ENCODE assay signal across 8 cellular contexts in genomic region chr16:29961127-29961478, GRCh38. TPM values are rescaled to one million over a fixed set of nuclear protein-coding genes. Genes with fewer than 3 reads are reported as not detected.
DNase-seq lines count a peak whose midpoint lies in the region; ATAC-seq and TF ChIP-seq lines count a peak whose summit lies in the region.

No MANE protein-coding gene starts in this region.

- ATAC-seq in HG02610 (IDR thresholded peaks at IDR 0.05; ENCODE audit: unreplicated experiment) (no peak), GM19328 (IDR thresholded peaks at IDR 0.05; ENCODE audit: unreplicated experiment) (no peak), HG03460 (IDR thresholded peaks at IDR 0.05; ENCODE audit: unreplicated experiment) (no peak)

- H3K36me3 Mint-ChIP-seq in activated CD4-positive, alpha-beta T cell treated with anti-CD3 and anti-CD28 coated beads, Interleukin-2, amount 10 ng/mL, durations not matched to agents 7 days and 5 days (ENCODE audit: low read depth): peaks cover 7% of the 10 kb centered on the region
- H3K36me3 Mint-ChIP-seq in activated naive CD8-positive, alpha-beta T cell: no peaks in the 10 kb centered on the region

- DNase-seq in activated CD4-positive, alpha-beta T cell treated with anti-CD3 and anti-CD28 coated beads, Interleukin-2, amount 10 ng/mL, durations not matched to agents 7 days and 5 days: no peak
- no peak for DNase-seq in activated CD4-positive, alpha-beta T cell treated with anti-CD3 and anti-CD28 coated beads for 48 hours
- no peak for DNase-seq in thyroid gland

- H3K9me3 ChIP-seq in thyroid gland: no peaks in the 10 kb centered on the region

- no peak for TF ChIP-seq CTCF in thyroid gland (IDR thresholded peaks at IDR 0.05)

- H3K4me1 Mint-ChIP-seq in activated CD4-positive, alpha-beta T cell treated with anti-CD3 and anti-CD28 coated beads, Interleukin-2, amount 10 ng/mL, durations not matched to agents 7 days and 5 days: peaks cover 19% of the 10 kb centered on the region
- H3K4me1 Mint-ChIP-seq in activated naive CD8-positive, alpha-beta T cell (ENCODE audit: low read depth): peaks cover 18% of the 10 kb centered on the region

- H3K27ac ChIP-seq in layer of hippocampus (ENCODE audit: low read depth, low read length): peak overlapping the region; percentile 93
- H3K27ac ChIP-seq in thyroid gland: peak overlapping the region in 2 of 3 donors; percentile 82 to 91

- peaks cover 0 to 12% of the 10 kb centered on the region in 2 donors for H3K4me1 ChIP-seq in thyroid gland

- no peaks in the 10 kb centered on the region for H3K36me3 ChIP-seq in thyroid gland

- POLR2A ChIA-PET in activated CD4-positive, alpha-beta T cell treated with anti-CD3 and anti-CD28 coated beads, Interleukin-2, amount 10 ng/mL, durations not matched to agents 7 days and 5 days (lab: Charles Lee): interaction anchor here (0.7 to 1.0 kb wide), 2 partner anchors 35 to 38 kb away, joined by 3 to 4 read pairs; partner anchors contain the start of gene KCTD13

- CTCF ChIA-PET in activated CD4-positive, alpha-beta T cell treated with anti-CD3 and anti-CD28 coated beads, Interleukin-2, amount 10 ng/mL, durations not matched to agents 7 days and 5 days (lab: Charles Lee): interaction anchor here (0.8 to 3.3 kb wide), 15 partner anchors 9 to 154 kb away, joined by 3 to 26 read pairs (median 4); partner anchors contain the start of genes KCTD13 and TAOK2

- 51 to 61% methylated on average over 10 of the region's 10 CpGs for WGBS in thyroid gland, 2 donors

- H3K27me3 ChIP-seq in layer of hippocampus (ENCODE audit: control insufficient read depth, insufficient read depth, low read length): no peaks in the 10 kb centered on the region
- H3K27me3 ChIP-seq in thyroid gland: no peaks in the 10 kb centered on the region

- H3K27ac Mint-ChIP-seq in activated CD4-positive, alpha-beta T cell treated with anti-CD3 and anti-CD28 coated beads, Interleukin-2, amount 10 ng/mL, durations not matched to agents 7 days and 5 days: peak overlapping the region; percentile 89
- peak overlapping the region; percentile 86 for H3K27ac Mint-ChIP-seq in activated naive CD8-positive, alpha-beta T cell

- H3K4me3 Mint-ChIP-seq in activated CD4-positive, alpha-beta T cell treated with anti-CD3 and anti-CD28 coated beads, Interleukin-2, amount 10 ng/mL, durations not matched to agents 7 days and 5 days: peak overlapping the region; percentile 88
- H3K4me3 Mint-ChIP-seq in activated naive CD8-positive, alpha-beta T cell: peak overlapping the region; percentile 91

- intact Hi-C loops in thyroid gland (cut with DNase I): no loop called here

- peak overlapping the region in 2 of 3 donors; percentile 67 to 78 for H3K4me3 ChIP-seq in thyroid gland (replicated peaks in 1 of 3)

- no peaks in the 10 kb centered on the region for H3K9me3 Mint-ChIP-seq in activated CD4-positive, alpha-beta T cell treated with anti-CD3 and anti-CD28 coated beads, Interleukin-2, amount 10 ng/mL, durations not matched to agents 7 days and 5 days
- no peaks in the 10 kb centered on the region for H3K9me3 Mint-ChIP-seq in activated naive CD8-positive, alpha-beta T cell (ENCODE audit: low read depth)

- no peaks in the 10 kb centered on the region for H3K27me3 Mint-ChIP-seq in activated CD4-positive, alpha-beta T cell treated with anti-CD3 and anti-CD28 coated beads, Interleukin-2, amount 10 ng/mL, durations not matched to agents 7 days and 5 days
- no peaks in the 10 kb centered on the region for H3K27me3 Mint-ChIP-seq in activated naive CD8-positive, alpha-beta T cell

- TF ChIP-seq POLR2A in thyroid gland (IDR thresholded peaks at IDR 0.05): no peak

RNA-seq across cellular contexts. Expression of gene TMEM219, which starts 0.8 kb away (rescaled TPM):
- total RNA-seq in activated CD4-positive, alpha-beta T cell treated with anti-CD3 and anti-CD28 coated beads, Interleukin-2, amount 10 ng/mL, durations not matched to agents 7 days and 5 days: 10 to 100 TPM; 57.8 to 60.5 TPM
- total RNA-seq in thyroid gland: 100 to 1,000 TPM in 3 of 4 donors, 10 to 100 TPM in 1; 93.2 to 140 (median 135) TPM

RNA-seq across cellular contexts. Expression of gene TAOK2, which starts 12.6 kb away (rescaled TPM):
- total RNA-seq in activated CD4-positive, alpha-beta T cell treated with anti-CD3 and anti-CD28 coated beads, Interleukin-2, amount 10 ng/mL, durations not matched to agents 7 days and 5 days: 10 to 100 TPM; 47.7 to 48.8 TPM
- 10 to 100 TPM; 48.8 to 62.6 (median 55.2) TPM for total RNA-seq in thyroid gland

RNA-seq across cellular contexts. Expression of gene HIRIP3, which starts 34.3 kb away (rescaled TPM):
- 10 to 100 TPM; 37.0 to 45.0 TPM for total RNA-seq in activated CD4-positive, alpha-beta T cell treated with anti-CD3 and anti-CD28 coated beads, Interleukin-2, amount 10 ng/mL, durations not matched to agents 7 days and 5 days
- 10 to 100 TPM; 10.7 to 23.1 (median 18.4) TPM for total RNA-seq in thyroid gland

RNA-seq across cellular contexts. Expression of gene INO80E, which starts 34.9 kb away (rescaled TPM):
- total RNA-seq in activated CD4-positive, alpha-beta T cell treated with anti-CD3 and anti-CD28 coated beads, Interleukin-2, amount 10 ng/mL, durations not matched to agents 7 days and 5 days: 100 to 1,000 TPM; 113 to 134 TPM
- 100 to 1,000 TPM in 3 of 4 donors, 10 to 100 TPM in 1; 45.9 to 165 (median 142) TPM for total RNA-seq in thyroid gland

RNA-seq across cellular contexts. Expression of gene KCTD13, which starts 35.1 kb away (rescaled TPM):
- 10 to 100 TPM; 28.4 to 36.1 TPM for total RNA-seq in activated CD4-positive, alpha-beta T cell treated with anti-CD3 and anti-CD28 coated beads, Interleukin-2, amount 10 ng/mL, durations not matched to agents 7 days and 5 days
- total RNA-seq in thyroid gland: 10 to 100 TPM in 3 of 4 donors, 1 to 10 TPM in 1; 9.8 to 27.5 (median 15.5) TPM
